1 cellular context compared by ENCODE assay signal in genomic region chr1:225428066-225428878, GRCh38.
A peak's percentile ranks its signal among the peaks of the same experiment; 100 is the strongest.
TF ChIP-seq lines count a peak whose summit lies in the region.

No MANE protein-coding gene starts in this region.

TF ChIP-seq in K562, 482 proteins besides CTCF, POLR2A, EP300 and RAD21 (continued from another document and continues in another):
- no peak for TF ChIP-seq ATF2 (CRISPR knock-in tag; IDR thresholded peaks at IDR 0.05)
- peak; percentile 89 for TF ChIP-seq E2F1 (CRISPR knock-in tag; IDR thresholded peaks at IDR 0.05)
- no peak for TF ChIP-seq ZNF449 (CRISPR knock-in tag; IDR thresholded peaks at IDR 0.05)
- TF ChIP-seq COPS2 (conservative IDR thresholded peaks at IDR 0.05): no peak
- TF ChIP-seq ZNF280B (CRISPR knock-in tag; IDR thresholded peaks at IDR 0.05): no peak
- peak; percentile 100 for TF ChIP-seq NFE2 (IDR thresholded peaks at IDR 0.05; ENCODE audit: low read depth)
- TF ChIP-seq MTA2 (IDR thresholded peaks at IDR 0.05; ENCODE audit: low read depth): peak; percentile 83
- TF ChIP-seq E2F5 (CRISPR knock-in tag; IDR thresholded peaks at IDR 0.05): no peak; the same call in none of the 2 replicates
- no peak for TF ChIP-seq CTCFL (IDR thresholded peaks at IDR 0.05; ENCODE audit: borderline replicate concordance, insufficient read depth, low read depth, low read length, poor library complexity, severe bottlenecking)
- no peak for TF ChIP-seq ADNP (tag; IDR thresholded peaks at IDR 0.05)
- 0 out of 2 replicates have a peak, but pooled peaks have one; percentile 8 for TF ChIP-seq THAP12 (CRISPR knock-in tag; IDR thresholded peaks at IDR 0.05)
- TF ChIP-seq ZNF217 (CRISPR knock-in tag; IDR thresholded peaks at IDR 0.05): no peak
- TF ChIP-seq KAT8 (IDR thresholded peaks at IDR 0.05; ENCODE audit: low read depth): no peak
- peak; percentile 24 for TF ChIP-seq PHF21A (IDR thresholded peaks at IDR 0.05; ENCODE audit: borderline replicate concordance, low read depth)
- TF ChIP-seq FOXP1 (CRISPR knock-in tag; IDR thresholded peaks at IDR 0.05): no peak; the same call in 1 of the 2 replicates
- no peak; the same call in none of the 2 replicates for TF ChIP-seq HDAC2 (IDR thresholded peaks at IDR 0.05)
- TF ChIP-seq ZNF79 (CRISPR knock-in tag; IDR thresholded peaks at IDR 0.05; ENCODE audit: low read depth): no peak
- peak; percentile 85 for TF ChIP-seq BRD9 (IDR thresholded peaks at IDR 0.05; ENCODE audit: low read depth, partially characterized antibody)
- peak; percentile 67 for TF ChIP-seq EGR1 (conservative IDR thresholded peaks at IDR 0.05)
- TF ChIP-seq POLR3G (IDR thresholded peaks at IDR 0.05; ENCODE audit: extremely low read depth, insufficient read length, insufficient replicate concordance): no peak
- TF ChIP-seq RBBP5 (IDR thresholded peaks at IDR 0.05; ENCODE audit: borderline replicate concordance, insufficient read depth, low read length, poor library complexity, severe bottlenecking): peak; percentile 63
- TF ChIP-seq HMGXB4 (CRISPR knock-in tag; IDR thresholded peaks at IDR 0.05): 0 out of 2 replicates have a peak, but pooled peaks have one; percentile 13
- peak; percentile 90 for TF ChIP-seq NFYB (IDR thresholded peaks at IDR 0.05; ENCODE audit: extremely low read depth, insufficient read length)
- peak; percentile 74 for TF ChIP-seq MTA3 (IDR thresholded peaks at IDR 0.05; ENCODE audit: borderline replicate concordance)
- TF ChIP-seq HOXB6 (CRISPR knock-in tag; IDR thresholded peaks at IDR 0.05; ENCODE audit: borderline replicate concordance): no peak
- no peak for TF ChIP-seq ZNF436 (CRISPR knock-in tag; IDR thresholded peaks at IDR 0.05)
- TF ChIP-seq SMARCE1 (IDR thresholded peaks at IDR 0.05): peak; percentile 91
- no peak for TF ChIP-seq PTRF (tag; IDR thresholded peaks at IDR 0.05)
- no peak for TF ChIP-seq MCM5 (IDR thresholded peaks at IDR 0.05; ENCODE audit: low read depth)
- TF ChIP-seq HMBOX1 (IDR thresholded peaks at IDR 0.05): no peak
- TF ChIP-seq HMGN3 (IDR thresholded peaks at IDR 0.05; ENCODE audit: borderline replicate concordance, extremely low read depth, insufficient read length, low read depth, low read length): peak; percentile 99
- TF ChIP-seq PCBP2 (IDR thresholded peaks at IDR 0.05; ENCODE audit: low read depth, low read length, poor library complexity, severe bottlenecking): no peak
- TF ChIP-seq HNRNPL (IDR thresholded peaks at IDR 0.05; ENCODE audit: low read depth, low read length): peak; percentile 74; the same call in 1 of the 2 replicates
- peak; percentile 79 for TF ChIP-seq NEUROD1 (IDR thresholded peaks at IDR 0.05; ENCODE audit: borderline replicate concordance, low read depth, low read length, partially characterized antibody)
- peak; percentile 76 for TF ChIP-seq MYNN (IDR thresholded peaks at IDR 0.05)
- no peak for TF ChIP-seq MYNN (CRISPR knock-in tag; IDR thresholded peaks at IDR 0.05)
- TF ChIP-seq ZNF57 (CRISPR knock-in tag; IDR thresholded peaks at IDR 0.05): no peak
- TF ChIP-seq TAF1 (IDR thresholded peaks at IDR 0.05; ENCODE audit: control insufficient read depth, extremely low read depth, insufficient read depth, low read length, severe bottlenecking): peak; percentile 77
- 0 out of 2 replicates have a peak, but pooled peaks have one; percentile 8 for TF ChIP-seq BMI1 (IDR thresholded peaks at IDR 0.05; ENCODE audit: low read length)
- TF ChIP-seq LEF1 (IDR thresholded peaks at IDR 0.05): peak; percentile 81; the same call in 1 of the 2 replicates
- peak; percentile 45; the same call in 1 of the 2 replicates for TF ChIP-seq TCF7 (IDR thresholded peaks at IDR 0.05; ENCODE audit: borderline replicate concordance)
- peak; percentile 20 for TF ChIP-seq ZFP36 (IDR thresholded peaks at IDR 0.05; ENCODE audit: low read depth, low read length, partially characterized antibody)
- no peak for TF ChIP-seq TRIM28 (IDR thresholded peaks at IDR 0.05)
- TF ChIP-seq TCF15 (CRISPR knock-in tag; IDR thresholded peaks at IDR 0.05): 0 out of 2 replicates have a peak, but pooled peaks have one; percentile 38
- TF ChIP-seq CBX8 (IDR thresholded peaks at IDR 0.05; ENCODE audit: borderline replicate concordance, extremely low read depth, low read depth, low read length, poor library complexity, severe bottlenecking): no peak
- TF ChIP-seq ZNF197 (CRISPR knock-in tag; IDR thresholded peaks at IDR 0.05; ENCODE audit: low read depth): no peak; the same call in 1 of the 2 replicates
- TF ChIP-seq SFPQ (IDR thresholded peaks at IDR 0.05; ENCODE audit: low read depth, low read length): no peak
